21 cellular contexts compared by ENCODE assay signal in genomic region chr10:3354171-3354570, GRCh38.
"Had no signal": no experiment of that assay in that cellular context is flagged by ENCODE, and none has a peak within 500 bp of the region (broad histone marks: within the 10 kb centered on the region; RNA-seq: fewer than 3 reads in every experiment).

No MANE protein-coding gene starts in this region.

- DNase-seq: activated CD4-positive, alpha-beta memory T cell treated with anti-CD3 and anti-CD28 coated beads for 36 hours; activated CD4-positive, alpha-beta T cell treated with anti-CD3 and anti-CD28 coated beads, Interleukin-2, amount 10 ng/mL, durations not matched to agents 7 days and 5 days; activated CD4-positive, CD25-positive, alpha-beta regulatory T cell; activated CD8-positive, alpha-beta memory T cell treated with anti-CD3 and anti-CD28 coated beads for 24 hours; activated effector memory CD4-positive, alpha-beta T cell treated with anti-CD3 and anti-CD28 coated beads, Interleukin-2, amount 50 U/mL, for 16 hours; activated naive CD4-positive, alpha-beta T cell treated with Interleukin-2 at 50 U/mL for 16 hours; activated T-cell treated with anti-CD3 and anti-CD28 coated beads, Interleukin-2, amount 50 U/mL, for 4 hours; cerebellar nuclear complex; KG1; NCI-H1092; NCI-H1417; NCI-H1930; NCI-H2171; NCI-H2227 treated with DMSO at 0.1 percent for 48 hours; NCI-H446 treated with DMSO at 0.1 percent for 48 hours; NCI-H524 treated with DMSO at 0.1 percent for 48 hours; NCI-H82; SIG-M5; T-cell; T-helper 2 cell; T1000 had no signal

- ATAC-seq: T-cell had no signal
